Comparison of ENCODE assay signal across 8 cellular contexts in the genomic region with DNA sequence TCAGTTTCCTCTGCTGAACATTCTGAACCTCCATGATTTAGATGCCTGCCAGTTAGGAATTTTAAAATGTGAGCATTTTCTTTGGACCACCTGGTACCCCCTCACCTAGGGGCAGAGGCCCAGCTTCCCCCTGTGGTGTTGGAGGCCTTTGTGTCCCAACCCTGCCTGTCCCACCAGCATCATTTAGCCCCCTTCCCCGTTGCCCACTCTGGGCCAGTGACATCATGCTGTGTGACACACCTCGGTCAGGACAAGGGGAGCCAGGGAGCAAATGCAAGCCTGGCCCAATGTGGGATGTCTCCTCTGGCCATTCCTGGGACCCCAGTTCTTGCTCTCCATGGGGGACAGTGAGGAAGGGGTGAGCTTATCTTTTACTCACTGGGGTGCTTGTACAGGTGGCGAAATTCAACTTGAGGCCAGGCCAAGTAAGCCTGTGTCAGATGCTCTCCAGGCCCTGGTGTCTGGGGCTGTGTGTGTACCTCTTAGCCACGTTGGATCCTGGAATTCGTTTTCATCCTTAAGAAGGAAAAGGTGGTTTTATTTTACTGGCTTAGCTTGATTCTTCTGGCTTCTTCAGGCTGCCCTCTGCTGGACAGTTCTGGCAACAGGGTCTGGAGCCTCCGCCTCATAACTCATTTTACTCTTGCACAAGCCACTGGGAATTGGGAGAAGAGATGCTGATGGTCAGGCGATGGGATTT. TPM values are rescaled to one million over a fixed set of nuclear protein-coding genes. Genes with fewer than 3 reads are reported as not detected.
DNase-seq lines count a peak whose midpoint lies in the region; ATAC-seq and TF ChIP-seq lines count a peak whose summit lies in the region.

No MANE protein-coding gene starts in this region.

- peak; percentile 54; the same call in 1 of the 3 replicates for ATAC-seq in DND-41 (ENCODE audit: insufficient read depth, low read depth)
- ATAC-seq in lower lobe of right lung, result peak; percentile 54 to 63
- ATAC-seq in GM18502 (IDR thresholded peaks at IDR 0.05; ENCODE audit: poor library complexity, unreplicated experiment), result no peak
- ATAC-seq in HG03039 (IDR thresholded peaks at IDR 0.05; ENCODE audit: unreplicated experiment), result no peak

- H3K4me3 Mint-ChIP-seq in type B pancreatic cell, result no peak overlapping the region

- no peaks in the 10 kb centered on the region for H3K4me1 ChIP-seq in DND-41 (ENCODE audit: insufficient read depth, low read length)
- peaks cover 12% of the 10 kb centered on the region for H3K4me1 ChIP-seq in lower lobe of right lung

- peak overlapping the region; percentile 61 for H3K27ac Mint-ChIP-seq in type B pancreatic cell

- H3K36me3 Mint-ChIP-seq in type B pancreatic cell, result peaks cover 6% of the 10 kb centered on the region

- H3K36me3 ChIP-seq in DND-41 (ENCODE audit: insufficient read depth, low read length) (no peaks in the 10 kb centered on the region), lower lobe of right lung (peaks cover 30% of the 10 kb centered on the region)

- 0 out of 2 replicates have a peak, but pooled peaks cover 4% of the 10 kb centered on the region for H4K20me1 ChIP-seq in DND-41 (ENCODE audit: insufficient read depth, low read length)

- no peak overlapping the region for H3K27ac ChIP-seq in DND-41 (ENCODE audit: low read length)
- no peak overlapping the region for H3K27ac ChIP-seq in lower lobe of right lung

- H3K4me2 ChIP-seq in DND-41 (ENCODE audit: insufficient read depth, low read length), result no peak overlapping the region

- intact Hi-C loops in lower lobe of right lung (cut with DNase I), result no loop called here

- TF ChIP-seq CTCF in DND-41 (IDR thresholded peaks at IDR 0.05; ENCODE audit: borderline replicate concordance, extremely low read depth, low read length, poor library complexity, severe bottlenecking) (peak; percentile 82), lower lobe of right lung (IDR thresholded peaks at IDR 0.05) (peak; percentile 84), type B pancreatic cell (conservative IDR thresholded peaks at IDR 0.05) (peak; percentile 88)

- H3K9me3 Mint-ChIP-seq in type B pancreatic cell, result no peaks in the 10 kb centered on the region

- H3K9me3 ChIP-seq in DND-41 (ENCODE audit: insufficient read depth, low read length, severe bottlenecking), result no peaks in the 10 kb centered on the region
- no peaks in the 10 kb centered on the region for H3K9me3 ChIP-seq in lower lobe of right lung

- no peak overlapping the region for H3K4me3 ChIP-seq in DND-41 (ENCODE audit: low read depth in 1 of 2, low read length in 2 of 2)
- H3K4me3 ChIP-seq in lower lobe of right lung, result no peak overlapping the region

- H3K27me3 ChIP-seq in DND-41 (ENCODE audit: insufficient read depth, low read length, poor library complexity), result peaks cover 9% of the 10 kb centered on the region
- H3K27me3 ChIP-seq in lower lobe of right lung (ENCODE audit: low read depth), result no peaks in the 10 kb centered on the region

- no peak overlapping the region for H2AFZ ChIP-seq in DND-41 (ENCODE audit: low read depth, low read length)

- no peaks in the 10 kb centered on the region for H3K27me3 Mint-ChIP-seq in type B pancreatic cell

- H3K9ac ChIP-seq in DND-41 (ENCODE audit: low read depth, low read length), result no peak overlapping the region

- DNase-seq in DND-41, result peak; percentile 53
- DNase-seq in HS-5 (ENCODE audit: low read depth), result peak; percentile 39
- DNase-seq in RPMI8226, result peak; percentile 63
- peak; percentile 84 for DNase-seq in dedifferentiated amniotic fluid mesenchymal stem cell (ENCODE audit: extremely low spot score)
- DNase-seq in lower lobe of right lung, result peak; percentile 64
- no peak for DNase-seq in type B pancreatic cell (ENCODE audit: extremely low spot score, unreplicated experiment)

- no peaks in the 10 kb centered on the region for H3K79me2 ChIP-seq in DND-41 (ENCODE audit: insufficient read depth, low read length)

- H3K4me1 Mint-ChIP-seq in type B pancreatic cell (ENCODE audit: unreplicated experiment), result peaks cover 22% of the 10 kb centered on the region

RNA-seq across cellular contexts. Expression of a gene that starts 49.7 kb away (rescaled TPM):
- total RNA-seq in lower lobe of right lung, result 41.3 TPM
- total RNA-seq in type B pancreatic cell (ENCODE audit: low replicate concordance), result 5.7 and 9.9 TPM in 2 replicates

Comparison
In these comparisons a context has a peak if more than half of its experiments do, and no peak if none do; other contexts are left out.
1. ATAC-seq: peak in DND-41 (single experiment) and lower lobe of right lung (2 of 2); none in GM18502 (single experiment) and HG03039 (single experiment).
2. Peak in every context shown above with its lines, with median percentiles within 50 percentile points of each other: CTCF ChIP-seq.